Comparison of ENCODE assay signal across 1 cellular context in the genomic region with DNA sequence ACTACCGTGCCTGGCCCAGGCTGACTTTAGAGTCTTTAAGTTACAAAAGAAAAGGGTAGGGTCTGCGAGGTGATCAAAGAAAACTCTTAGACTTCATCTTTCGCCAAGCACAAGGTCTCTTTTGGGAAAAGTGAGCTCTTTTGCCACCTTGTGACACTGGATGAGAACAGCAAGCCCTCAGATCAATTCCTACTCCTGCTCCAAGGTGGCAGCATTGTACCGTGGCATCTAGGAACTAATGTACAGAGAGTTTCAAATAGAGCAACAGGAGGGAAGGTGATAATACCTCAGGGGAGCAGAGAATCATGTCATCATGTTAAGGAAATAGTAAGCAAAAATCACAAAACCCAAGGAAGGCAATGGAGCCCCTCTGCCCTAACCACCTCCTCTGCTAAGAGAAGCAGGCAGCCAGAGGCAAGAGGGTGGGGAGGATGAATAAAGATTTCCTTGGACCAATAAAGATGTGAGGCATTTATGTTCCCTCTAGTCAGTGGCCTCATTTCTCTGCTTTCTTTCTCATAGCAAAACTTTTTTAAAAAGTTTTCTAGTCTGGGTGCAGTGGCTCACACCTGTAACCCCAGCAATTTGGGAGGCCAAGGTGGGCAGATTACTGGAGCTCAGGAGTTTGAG.
TF ChIP-seq lines count a peak whose summit lies in the region.

No MANE protein-coding gene starts in this region.

TF ChIP-seq in K562, 482 proteins besides CTCF, POLR2A, EP300 and RAD21 (continued from another document):
- TF ChIP-seq, protein P1, sequence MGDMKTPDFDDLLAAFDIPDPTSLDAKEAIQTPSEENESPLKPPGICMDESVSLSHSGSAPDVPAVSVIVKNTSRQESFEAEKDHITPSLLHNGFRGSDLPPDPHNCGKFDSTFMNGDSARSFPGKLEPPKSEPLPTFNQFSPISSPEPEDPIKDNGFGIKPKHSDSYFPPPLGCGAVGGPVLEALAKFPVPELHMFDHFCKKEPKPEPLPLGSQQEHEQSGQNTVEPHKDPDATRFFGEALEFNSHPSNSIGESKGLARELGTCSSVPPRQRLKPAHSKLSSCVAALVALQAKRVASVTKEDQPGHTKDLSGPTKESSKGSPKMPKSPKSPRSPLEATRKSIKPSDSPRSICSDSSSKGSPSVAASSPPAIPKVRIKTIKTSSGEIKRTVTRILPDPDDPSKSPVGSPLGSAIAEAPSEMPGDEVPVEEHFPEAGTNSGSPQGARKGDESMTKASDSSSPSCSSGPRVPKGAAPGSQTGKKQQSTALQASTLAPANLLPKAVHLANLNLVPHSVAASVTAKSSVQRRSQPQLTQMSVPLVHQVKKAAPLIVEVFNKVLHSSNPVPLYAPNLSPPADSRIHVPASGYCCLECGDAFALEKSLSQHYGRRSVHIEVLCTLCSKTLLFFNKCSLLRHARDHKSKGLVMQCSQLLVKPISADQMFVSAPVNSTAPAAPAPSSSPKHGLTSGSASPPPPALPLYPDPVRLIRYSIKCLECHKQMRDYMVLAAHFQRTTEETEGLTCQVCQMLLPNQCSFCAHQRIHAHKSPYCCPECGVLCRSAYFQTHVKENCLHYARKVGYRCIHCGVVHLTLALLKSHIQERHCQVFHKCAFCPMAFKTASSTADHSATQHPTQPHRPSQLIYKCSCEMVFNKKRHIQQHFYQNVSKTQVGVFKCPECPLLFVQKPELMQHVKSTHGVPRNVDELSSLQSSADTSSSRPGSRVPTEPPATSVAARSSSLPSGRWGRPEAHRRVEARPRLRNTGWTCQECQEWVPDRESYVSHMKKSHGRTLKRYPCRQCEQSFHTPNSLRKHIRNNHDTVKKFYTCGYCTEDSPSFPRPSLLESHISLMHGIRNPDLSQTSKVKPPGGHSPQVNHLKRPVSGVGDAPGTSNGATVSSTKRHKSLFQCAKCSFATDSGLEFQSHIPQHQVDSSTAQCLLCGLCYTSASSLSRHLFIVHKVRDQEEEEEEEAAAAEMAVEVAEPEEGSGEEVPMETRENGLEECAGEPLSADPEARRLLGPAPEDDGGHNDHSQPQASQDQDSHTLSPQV (IDR thresholded peaks at IDR 0.05): peak; percentile 46; the same call in 1 of the 2 replicates
- TF ChIP-seq ZNF354B (CRISPR knock-in tag; IDR thresholded peaks at IDR 0.05) (no peak), SMC3 (conservative IDR thresholded peaks at IDR 0.05; ENCODE audit: insufficient read depth, low read depth, low read length) (peak; percentile 97), ZKSCAN3 (CRISPR knock-in tag; IDR thresholded peaks at IDR 0.05) (no peak), YY1 (IDR thresholded peaks at IDR 0.05; ENCODE audit: borderline replicate concordance in 1 of 3, control insufficient read depth in 1 of 3, extremely low read depth in 1 of 3, insufficient read depth in 3 of 3, insufficient read length in 1 of 3, insufficient replicate concordance in 2 of 3, low read depth in 1 of 3, low read length in 2 of 3) (peak in 1 of 3 experiments; percentile 18), CC2D1A (IDR thresholded peaks at IDR 0.05) (peak; percentile 91), L3MBTL2 (IDR thresholded peaks at IDR 0.05) (peak; percentile 80)
